ENCODE assay signal across 8 cellular contexts in the genomic region with DNA sequence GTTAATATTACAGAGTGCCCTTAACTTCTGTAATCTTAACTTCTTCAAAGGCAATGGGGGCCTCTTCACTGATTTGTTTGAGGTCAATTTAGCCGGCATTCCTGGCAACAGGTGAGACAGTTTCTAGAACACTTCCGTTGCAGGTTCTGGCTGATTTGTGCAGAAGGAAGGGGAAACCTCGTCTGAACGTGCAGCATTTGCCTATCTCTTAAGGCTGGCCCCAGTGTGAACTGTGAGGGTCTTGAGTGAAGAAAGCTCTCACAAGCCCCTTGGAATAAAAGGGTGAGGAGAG. TPM values are rescaled to one million over a fixed set of nuclear protein-coding genes. Genes with fewer than 3 reads are reported as not detected.
"Had no signal": no experiment of that assay in that cellular context is flagged by ENCODE, and none has a peak within 500 bp of the region (broad histone marks: within the 10 kb centered on the region; RNA-seq: fewer than 3 reads in every experiment).

No MANE protein-coding gene starts in this region.

- H3K27me3 ChIP-seq: SJSA1 had no signal

- H3K27ac ChIP-seq: SJSA1 had no signal

- H3K4me3 ChIP-seq: SJSA1 had no signal

- H3K36me3 Mint-ChIP-seq: activated naive CD4-positive, alpha-beta T cell treated with anti-CD3 and anti-CD28 coated beads, Interleukin-2, amount 50 U/mL, for 24 hours; WTC11 had no signal

- H3K27ac Mint-ChIP-seq: activated CD8-positive, alpha-beta memory T cell treated with anti-CD3 and anti-CD28 coated beads, Interleukin-2, amount 10 ng/mL, durations not matched to agents 7 days and 5 days; activated naive CD4-positive, alpha-beta T cell treated with anti-CD3 and anti-CD28 coated beads, Interleukin-2, amount 50 U/mL, for 24 hours; activated T-helper 1 cell treated with anti-CD3 and anti-CD28 coated beads, Interleukin-12 subunit alpha, Interleukin-12 subunit beta, Interleukin-2, Interleukin-4 antibody, amounts not matched to agents 30 ng/mL and 10 ng/mL and 1 ng/mL, durations not matched to agents 14 hours and 24 hours and 36 hours had no signal

- H3K9me3 Mint-ChIP-seq: activated CD4-positive, alpha-beta T cell treated with anti-CD3 and anti-CD28 coated beads, Interleukin-2, amount 10 ng/mL, durations not matched to agents 24 days and 14 days; activated naive CD4-positive, alpha-beta T cell treated with anti-CD3 and anti-CD28 coated beads, Interleukin-2, amount 50 U/mL, for 24 hours; activated T-cell treated with anti-CD3 and anti-CD28 coated beads, Interleukin-2, amount 50 U/mL, for 24 hours; activated T-helper 1 cell treated with anti-CD3 and anti-CD28 coated beads, Interleukin-12 subunit alpha, Interleukin-12 subunit beta, Interleukin-2, Interleukin-4 antibody, amounts not matched to agents 30 ng/mL and 10 ng/mL and 1 ng/mL, durations not matched to agents 14 hours and 24 hours and 36 hours; T-helper 1 cell treated with Interleukin-12 subunit alpha and Interleukin-12 subunit beta and Interleukin-4 antibody, amounts not matched to agents 30 μg/mL and 1 μg/mL, for 36 hours; WTC11 had no signal

- H3K9me3 ChIP-seq: SJSA1 had no signal

RNA-seq across cellular contexts. Expression of gene COL12A1, which starts 3.5 kb away (rescaled TPM):
- total RNA-seq: activated CD8-positive, alpha-beta memory T cell treated with anti-CD3 and anti-CD28 coated beads, Interleukin-2, amount 10 ng/mL, durations not matched to agents 7 days and 5 days had no signal
